ENCODE assay signal across 1 cellular context in genomic region chr9:128323192-128323730, GRCh38.
TF ChIP-seq lines count a peak whose summit lies in the region.

No MANE protein-coding gene starts in this region.

TF ChIP-seq in GM12878, 131 proteins besides CTCF, POLR2A, EP300 and RAD21:
- no peak for TF ChIP-seq MXI1 (IDR thresholded peaks at IDR 0.05; ENCODE audit: low read depth, low read length)
- TF ChIP-seq TCF12 (IDR thresholded peaks at IDR 0.05; ENCODE audit: low read depth, low read length): no peak
- TF ChIP-seq ZNF622 (IDR thresholded peaks at IDR 0.05): no peak
- TF ChIP-seq, protein P1, sequence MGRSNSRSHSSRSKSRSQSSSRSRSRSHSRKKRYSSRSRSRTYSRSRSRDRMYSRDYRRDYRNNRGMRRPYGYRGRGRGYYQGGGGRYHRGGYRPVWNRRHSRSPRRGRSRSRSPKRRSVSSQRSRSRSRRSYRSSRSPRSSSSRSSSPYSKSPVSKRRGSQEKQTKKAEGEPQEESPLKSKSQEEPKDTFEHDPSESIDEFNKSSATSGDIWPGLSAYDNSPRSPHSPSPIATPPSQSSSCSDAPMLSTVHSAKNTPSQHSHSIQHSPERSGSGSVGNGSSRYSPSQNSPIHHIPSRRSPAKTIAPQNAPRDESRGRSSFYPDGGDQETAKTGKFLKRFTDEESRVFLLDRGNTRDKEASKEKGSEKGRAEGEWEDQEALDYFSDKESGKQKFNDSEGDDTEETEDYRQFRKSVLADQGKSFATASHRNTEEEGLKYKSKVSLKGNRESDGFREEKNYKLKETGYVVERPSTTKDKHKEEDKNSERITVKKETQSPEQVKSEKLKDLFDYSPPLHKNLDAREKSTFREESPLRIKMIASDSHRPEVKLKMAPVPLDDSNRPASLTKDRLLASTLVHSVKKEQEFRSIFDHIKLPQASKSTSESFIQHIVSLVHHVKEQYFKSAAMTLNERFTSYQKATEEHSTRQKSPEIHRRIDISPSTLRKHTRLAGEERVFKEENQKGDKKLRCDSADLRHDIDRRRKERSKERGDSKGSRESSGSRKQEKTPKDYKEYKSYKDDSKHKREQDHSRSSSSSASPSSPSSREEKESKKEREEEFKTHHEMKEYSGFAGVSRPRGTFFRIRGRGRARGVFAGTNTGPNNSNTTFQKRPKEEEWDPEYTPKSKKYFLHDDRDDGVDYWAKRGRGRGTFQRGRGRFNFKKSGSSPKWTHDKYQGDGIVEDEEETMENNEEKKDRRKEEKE (IDR thresholded peaks at IDR 0.05): no peak
- no peak for TF ChIP-seq TBL1XR1 (IDR thresholded peaks at IDR 0.05; ENCODE audit: low read depth, low read length)
- no peak for TF ChIP-seq CREB1 (IDR thresholded peaks at IDR 0.05; ENCODE audit: low read depth)
- no peak for TF ChIP-seq KDM1A (IDR thresholded peaks at IDR 0.05; ENCODE audit: borderline replicate concordance)
- TF ChIP-seq NRF1 (conservative IDR thresholded peaks at IDR 0.05; ENCODE audit: low read depth, low read length): no peak
- no peak for TF ChIP-seq GABPA (IDR thresholded peaks at IDR 0.05; ENCODE audit: low read depth)
- TF ChIP-seq CBFB (IDR thresholded peaks at IDR 0.05; ENCODE audit: low read depth): no peak
- TF ChIP-seq SUZ12 (IDR thresholded peaks at IDR 0.05; ENCODE audit: unreplicated experiment): no peak
- TF ChIP-seq ESRRA (IDR thresholded peaks at IDR 0.05; ENCODE audit: low read length): no peak
- no peak for TF ChIP-seq TARDBP (IDR thresholded peaks at IDR 0.05; ENCODE audit: borderline replicate concordance)
- TF ChIP-seq POLR2AphosphoS5 (IDR thresholded peaks at IDR 0.05; ENCODE audit: low read length): no peak
- TF ChIP-seq, protein P2, sequence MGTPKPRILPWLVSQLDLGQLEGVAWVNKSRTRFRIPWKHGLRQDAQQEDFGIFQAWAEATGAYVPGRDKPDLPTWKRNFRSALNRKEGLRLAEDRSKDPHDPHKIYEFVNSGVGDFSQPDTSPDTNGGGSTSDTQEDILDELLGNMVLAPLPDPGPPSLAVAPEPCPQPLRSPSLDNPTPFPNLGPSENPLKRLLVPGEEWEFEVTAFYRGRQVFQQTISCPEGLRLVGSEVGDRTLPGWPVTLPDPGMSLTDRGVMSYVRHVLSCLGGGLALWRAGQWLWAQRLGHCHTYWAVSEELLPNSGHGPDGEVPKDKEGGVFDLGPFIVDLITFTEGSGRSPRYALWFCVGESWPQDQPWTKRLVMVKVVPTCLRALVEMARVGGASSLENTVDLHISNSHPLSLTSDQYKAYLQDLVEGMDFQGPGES (IDR thresholded peaks at IDR 0.05): no peak
TF ChIP-seq in GM12878: peak in this region for 0.
